Comparison of ENCODE assay signal across 30 cellular contexts in genomic region chr19:3151563-3152430, GRCh38. TPM values are rescaled to one million over a fixed set of nuclear protein-coding genes. Genes with fewer than 3 reads are reported as not detected.
DNase-seq lines count a peak whose midpoint lies in the region; ATAC-seq and TF ChIP-seq lines count a peak whose summit lies in the region.
"Had no signal": no experiment of that assay in that cellular context is flagged by ENCODE, and none has a peak within 500 bp of the region (broad histone marks: within the 10 kb centered on the region; RNA-seq: fewer than 3 reads in every experiment).

No MANE protein-coding gene starts in this region.

- peaks cover 70 to 82% (median 79%) of the 10 kb centered on the region in 11 experiments for H3K36me3 ChIP-seq in BLaER1 treated with 17β-estradiol and CSF1 and Interleukin-3, amounts not matched to agents 10 nM and 100 nM
- H3K36me3 ChIP-seq in HEK293 (ENCODE audit: control insufficient read depth in 2 of 2, insufficient read depth in 1 of 2, low read length in 2 of 2) (no peaks in the 10 kb centered on the region), RWPE2 (ENCODE audit: low read depth) (peaks cover 59% of the 10 kb centered on the region), iPS-15b (ENCODE audit: control insufficient read depth, insufficient read depth, low read length) (no peaks in the 10 kb centered on the region), thyroid gland (no peaks in the 10 kb centered on the region)
- H3K36me3 ChIP-seq: breast epithelium, left ventricle myocardium inferior, tibial nerve had no signal

- no peaks in the 10 kb centered on the region for H3K27me3 ChIP-seq in BLaER1 treated with 17β-estradiol and CSF1 and Interleukin-3, amounts not matched to agents 10 nM and 100 nM
- H3K27me3 ChIP-seq in RWPE2 (ENCODE audit: insufficient read depth, poor library complexity, severe bottlenecking) (no peaks in the 10 kb centered on the region), iPS-15b (ENCODE audit: control insufficient read depth, insufficient read depth, low read length) (no peaks in the 10 kb centered on the region), thyroid gland (no peaks in the 10 kb centered on the region)
- H3K27me3 ChIP-seq: breast epithelium had no signal

- intact Hi-C loops in thyroid gland (cut with DNase I) = no loop called here

- peak overlapping the region in 1 of 10 experiments; percentile 10; a peak in 2 of 20 replicates for H3K4me3 ChIP-seq in BLaER1 treated with 17β-estradiol and CSF1 and Interleukin-3, amounts not matched to agents 10 nM and 100 nM
- H3K4me3 ChIP-seq in HEK293 (ENCODE audit: low read depth, low read length) = no peak overlapping the region
- H3K4me3 ChIP-seq in RWPE2 (ENCODE audit: severe bottlenecking) = no peak overlapping the region
- H3K4me3 ChIP-seq in iPS-15b (ENCODE audit: low read depth, low read length) = peak overlapping the region; percentile 30
- no peak overlapping the region for H3K4me3 ChIP-seq in thyroid gland (replicated peaks in 1 of 3)
- H3K4me3 ChIP-seq: breast epithelium, esophagus squamous epithelium, GM12878, left ventricle myocardium inferior, stomach, tibial nerve had no signal

- peak overlapping the region in 3 of 11 experiments; percentile 14 to 20 (median 17); a peak in 4 of 22 replicates for H3K9ac ChIP-seq in BLaER1 treated with 17β-estradiol and CSF1 and Interleukin-3, amounts not matched to agents 10 nM and 100 nM
- no peak overlapping the region for H3K9ac ChIP-seq in iPS-15b (ENCODE audit: low read depth, low read length)

- POLR2A ChIA-PET in HEK293 (lab: Yijun Ruan, JAX) = no interaction called here

- H4K20me1 ChIP-seq in BLaER1 treated with 17β-estradiol and CSF1 and Interleukin-3, amounts not matched to agents 10 nM and 100 nM = peaks cover 0 to 16% (median 0%) of the 10 kb centered on the region in 11 experiments; a peak in 4 of 22 replicates

- TF ChIP-seq CTCF in HEK293 (tag by site-specific recombination; IDR thresholded peaks at IDR 0.05) = no peak
- no peak for TF ChIP-seq CTCF in RWPE2 (IDR thresholded peaks at IDR 0.05; ENCODE audit: poor library complexity, severe bottlenecking)
- TF ChIP-seq CTCF in thyroid gland (IDR thresholded peaks at IDR 0.05) = no peak

- DNase-seq in RWPE2 (ENCODE audit: low spot score) (no peak), HuH-7 (ENCODE audit: low spot score) (no peak), thyroid gland (no peak), GM19238 (ENCODE audit: insufficient read length, low spot score) (no peak)
- no peak for DNase-seq in effector CD4-positive, alpha-beta T cell
- DNase-seq: activated B cell treated with CpG ODN at 0.5 μM for 24 hours; activated naive CD4-positive, alpha-beta T cell treated with anti-CD3 and anti-CD28 coated beads, Interleukin-2, amount 10 ng/mL, durations not matched to agents 7 days and 5 days; amygdala; Caco-2; DMS79 treated with DMSO at 0.1 percent for 48 hours; effector memory CD8-positive, alpha-beta T cell; esophagus squamous epithelium; islet precursor cell; left ventricle myocardium inferior; midbrain; MM.1S; naive thymus-derived CD8-positive, alpha-beta T cell; NCI-H2029 treated with DMSO at 0.1 percent for 48 hours; NCI-H526 treated with DMSO at 0.1 percent for 48 hours; stimulated activated CD8-positive, alpha-beta memory T cell treated with anti-CD3 and anti-CD28 coated beads, Interleukin-4, amount 100 ng/mL, for 48 hours; stomach; T-helper 1 cell had no signal

- H3K4me2 ChIP-seq in BLaER1 treated with 17β-estradiol and CSF1 and Interleukin-3, amounts not matched to agents 10 nM and 100 nM = peak overlapping the region in 10 of 11 experiments; percentile 13 to 84 (median 53); a peak in 12 of 22 replicates

- peak overlapping the region; percentile 39 to 97 (median 60); a peak in 21 of 22 replicates for H3K27ac ChIP-seq in BLaER1 treated with 17β-estradiol and CSF1 and Interleukin-3, amounts not matched to agents 10 nM and 100 nM
- H3K27ac ChIP-seq in HEK293 (ENCODE audit: extremely low read depth, low read depth, low read length) = no peak overlapping the region
- H3K27ac ChIP-seq in RWPE2 (ENCODE audit: poor library complexity, severe bottlenecking) = peak overlapping the region; percentile 35
- H3K27ac ChIP-seq in thyroid gland = no peak overlapping the region
- H3K27ac ChIP-seq: breast epithelium, esophagus squamous epithelium, left ventricle myocardium inferior, stomach, tibial nerve had no signal

- peaks cover 0 to 34% (median 20%) of the 10 kb centered on the region in 11 experiments; a peak in 16 of 22 replicates for H3K9me3 ChIP-seq in BLaER1 treated with 17β-estradiol and CSF1 and Interleukin-3, amounts not matched to agents 10 nM and 100 nM (replicated peaks in 1 of 11)
- H3K9me3 ChIP-seq in HEK293 (ENCODE audit: control insufficient read depth, insufficient read depth, low read depth, low read length) = no peaks in the 10 kb centered on the region
- no peaks in the 10 kb centered on the region for H3K9me3 ChIP-seq in RWPE2 (ENCODE audit: severe bottlenecking)
- H3K9me3 ChIP-seq in iPS-15b (ENCODE audit: control insufficient read depth, insufficient read depth, low read length) = no peaks in the 10 kb centered on the region
- no peaks in the 10 kb centered on the region for H3K9me3 ChIP-seq in thyroid gland
- H3K9me3 ChIP-seq: breast epithelium, Caco-2, esophagus squamous epithelium, left ventricle myocardium inferior, stomach, tibial nerve had no signal

- H3K4me1 ChIP-seq in BLaER1 treated with 17β-estradiol and CSF1 and Interleukin-3, amounts not matched to agents 10 nM and 100 nM = peaks cover 84 to 99% (median 92%) of the 10 kb centered on the region in 10 experiments
- H3K4me1 ChIP-seq in HEK293 (ENCODE audit: control insufficient read depth, insufficient read depth, low read length) = no peaks in the 10 kb centered on the region
- H3K4me1 ChIP-seq in RWPE2 (ENCODE audit: insufficient read depth, poor library complexity, severe bottlenecking) = peaks cover 9% of the 10 kb centered on the region
- H3K4me1 ChIP-seq in iPS-15b (ENCODE audit: control insufficient read depth, insufficient read depth, low read length) = no peaks in the 10 kb centered on the region
- no peaks in the 10 kb centered on the region for H3K4me1 ChIP-seq in thyroid gland
- H3K4me1 ChIP-seq: breast epithelium, Caco-2 had no signal

- ATAC-seq in RWPE2 (ENCODE audit: low read depth) = peak; percentile 20; the same call in 1 of the 3 replicates
- ATAC-seq: effector memory CD8-positive, alpha-beta T cell; GM12878; naive thymus-derived CD8-positive, alpha-beta T cell had no signal

- TF ChIP-seq POLR2A in thyroid gland (IDR thresholded peaks at IDR 0.05) = no peak

- CTCF ChIA-PET in HEK293 (lab: Yijun Ruan, JAX) = interaction anchor here (0.6 to 2.1 kb wide), 5 partner anchors 10 to 122 kb away, joined by 3 to 7 read pairs (median 4); no protein-coding TSS in a partner anchor

- 44 to 84% methylated on average over 4 to 10 of the region's 14 CpGs for WGBS in thyroid gland, 2 donors

TF ChIP-seq in HEK293, 187 proteins besides CTCF, POLR2A, EP300 and RAD21:
- no peak for TF ChIP-seq ZNF16 (tag by site-specific recombination; IDR thresholded peaks at IDR 0.05; ENCODE audit: low read depth)
- TF ChIP-seq ZFP3 (tag by site-specific recombination; IDR thresholded peaks at IDR 0.05; ENCODE audit: low read depth) = peak; percentile 95
- no peak for TF ChIP-seq ZNF433 (tag by site-specific recombination; IDR thresholded peaks at IDR 0.05; ENCODE audit: low read depth)
- TF ChIP-seq SP2 (tag by site-specific recombination; IDR thresholded peaks at IDR 0.05) = 0 out of 2 replicates have a peak, but pooled peaks have one; percentile 17
- no peak for TF ChIP-seq ZNF155 (tag by site-specific recombination; IDR thresholded peaks at IDR 0.05)
- no peak for TF ChIP-seq ZNF157 (tag by site-specific recombination; IDR thresholded peaks at IDR 0.05)

RNA-seq across cellular contexts. Expression of gene GNA15, which starts 16.0 kb away (rescaled TPM):
- 1 to 10 TPM in 3 of 4 donors, under 1 TPM in 1; 0.88 to 4.6 (median 2.1) TPM for total RNA-seq in thyroid gland
- total RNA-seq: Caco-2, renal cortical epithelial cell had no signal

RNA-seq across cellular contexts. Expression of gene S1PR4, which starts 26.8 kb away (rescaled TPM):
- total RNA-seq in thyroid gland = 1 to 10 TPM; 2.1 to 5.4 (median 3.4) TPM
- total RNA-seq: Caco-2, osteoblast had no signal

RNA-seq across cellular contexts. Expression of gene NCLN, which starts 33.9 kb away (rescaled TPM):
- 10 to 100 TPM; 30.8 to 48.5 (median 37.2) TPM for total RNA-seq in thyroid gland

RNA-seq across cellular contexts. Expression of gene GNA11, which starts 57.6 kb away (rescaled TPM):
- total RNA-seq in thyroid gland = 10 to 100 TPM; 49.9 to 69.6 (median 63.8) TPM

Comparison
In these comparisons a context has a peak if more than half of its experiments do, and no peak if none do; other contexts are left out.
1. H3K27ac ChIP-seq: peak in BLaER1 treated with 17β-estradiol and CSF1 and Interleukin-3, amounts not matched to agents 10 nM and 100 nM (11 of 11) and RWPE2 (single experiment); none in HEK293 (single experiment) and thyroid gland (0 of 3).